ENCODE assay signal across 19 cellular contexts in the genomic region with DNA sequence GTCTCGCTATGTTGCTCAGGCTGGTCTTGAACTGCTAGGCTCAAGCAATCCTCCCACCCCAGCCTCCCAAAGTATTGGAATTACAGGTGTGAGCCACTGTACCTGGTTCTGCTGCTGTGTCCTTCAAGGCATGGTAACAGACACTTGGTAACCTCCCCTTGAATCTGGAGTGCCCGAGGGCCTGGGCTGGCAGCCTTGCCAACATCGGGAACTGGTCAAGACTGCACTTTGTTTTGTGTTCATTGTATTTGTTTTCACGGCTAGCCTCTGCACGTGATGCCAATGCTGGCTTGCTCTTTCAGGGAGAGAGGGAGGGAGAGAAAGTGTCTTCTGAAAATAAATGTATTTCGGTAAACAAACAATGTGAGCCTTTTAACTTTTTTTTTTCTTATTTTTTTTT. TPM values are rescaled to one million over a fixed set of nuclear protein-coding genes. Genes with fewer than 3 reads are reported as not detected.
DNase-seq lines count a peak whose midpoint lies in the region; FAIRE-seq and TF ChIP-seq lines count a peak whose summit lies in the region.
"Had no signal": no experiment of that assay in that cellular context is flagged by ENCODE, and none has a peak within 500 bp of the region (broad histone marks: within the 10 kb centered on the region; RNA-seq: fewer than 3 reads in every experiment).

No MANE protein-coding gene starts in this region.

- no peaks in the 10 kb centered on the region for H3K79me2 ChIP-seq in MM.1S (ENCODE audit: low read length)

- H3K4me1 ChIP-seq in kidney (ENCODE audit: control insufficient read depth in 1 of 2, insufficient read depth in 1 of 2, low read depth in 1 of 2, low read length in 2 of 2) = no peaks in the 10 kb centered on the region
- H3K4me1 ChIP-seq in MM.1S (ENCODE audit: low read length) = no peaks in the 10 kb centered on the region
- H3K4me1 ChIP-seq: SJSA1 had no signal

- H3K27ac Mint-ChIP-seq in chondrocyte (ENCODE audit: unreplicated experiment) (peak overlapping the region; percentile 49), nephron progenitor cell (peak overlapping the region; percentile 97)
- H3K27ac Mint-ChIP-seq: activated CD4-positive, alpha-beta T cell treated with anti-CD3 and anti-CD28 coated beads, Interleukin-2, amount 10 ng/mL, durations not matched to agents 7 days and 5 days; activated naive CD8-positive, alpha-beta T cell treated with anti-CD3 and anti-CD28 coated beads for 36 hours; activated T-cell treated with anti-CD3 and anti-CD28 coated beads, Interleukin-2, amount 50 U/mL, for 24 hours had no signal

- H3K4me3 Mint-ChIP-seq in chondrocyte (ENCODE audit: unreplicated experiment) (no peak overlapping the region), nephron progenitor cell (no peak overlapping the region)
- H3K4me3 Mint-ChIP-seq: activated CD4-positive, alpha-beta T cell treated with anti-CD3 and anti-CD28 coated beads, Interleukin-2, amount 10 ng/mL, durations not matched to agents 7 days and 5 days; activated naive CD8-positive, alpha-beta T cell treated with anti-CD3 and anti-CD28 coated beads for 36 hours; activated T-cell treated with anti-CD3 and anti-CD28 coated beads, Interleukin-2, amount 50 U/mL, for 24 hours had no signal

- no peaks in the 10 kb centered on the region for H3K9me2 ChIP-seq in MM.1S (replicated peaks; ENCODE audit: insufficient read depth, low read length)

- H3K9me3 Mint-ChIP-seq in chondrocyte (ENCODE audit: low read depth) (no peaks in the 10 kb centered on the region), nephron progenitor cell (no peaks in the 10 kb centered on the region)
- H3K9me3 Mint-ChIP-seq: activated CD4-positive, alpha-beta T cell treated with anti-CD3 and anti-CD28 coated beads, Interleukin-2, amount 10 ng/mL, durations not matched to agents 7 days and 5 days; activated naive CD8-positive, alpha-beta T cell treated with anti-CD3 and anti-CD28 coated beads for 36 hours; activated T-cell treated with anti-CD3 and anti-CD28 coated beads, Interleukin-2, amount 50 U/mL, for 24 hours had no signal

- intact Hi-C loops in kidney (cut with DNase I) = no loop called here

- H3K9me3 ChIP-seq in kidney (ENCODE audit: control insufficient read depth in 1 of 2, low read length in 2 of 2) (no peaks in the 10 kb centered on the region), MM.1S (replicated peaks; ENCODE audit: insufficient read depth, low read length) (no peaks in the 10 kb centered on the region)
- H3K9me3 ChIP-seq: SJSA1 had no signal

- no peaks in the 10 kb centered on the region for H3K27me3 Mint-ChIP-seq in chondrocyte (ENCODE audit: low read depth)
- peaks cover 3% of the 10 kb centered on the region for H3K27me3 Mint-ChIP-seq in nephron progenitor cell (ENCODE audit: low read depth, poor library complexity)
- H3K27me3 Mint-ChIP-seq: activated CD4-positive, alpha-beta T cell treated with anti-CD3 and anti-CD28 coated beads, Interleukin-2, amount 10 ng/mL, durations not matched to agents 7 days and 5 days; activated naive CD8-positive, alpha-beta T cell treated with anti-CD3 and anti-CD28 coated beads for 36 hours; activated T-cell treated with anti-CD3 and anti-CD28 coated beads, Interleukin-2, amount 50 U/mL, for 24 hours had no signal

- no peak overlapping the region for H3K4me2 ChIP-seq in MM.1S (ENCODE audit: low read depth, low read length)

- no peak for TF ChIP-seq CTCF in chondrocyte (IDR thresholded peaks at IDR 0.05)
- TF ChIP-seq CTCF in nephron progenitor cell (IDR thresholded peaks at IDR 0.05) = no peak
- no peak for TF ChIP-seq CTCF in kidney (IDR thresholded peaks at IDR 0.05; ENCODE audit: borderline replicate concordance, extremely low read depth, insufficient read depth)
- TF ChIP-seq CTCF in MM.1S (IDR thresholded peaks at IDR 0.05; ENCODE audit: low read length) = no peak

- peak in 12 of 14 donors; percentile 7 to 69 (median 36) for DNase-seq in C1 segment of cervical spinal cord (lab: John Stamatoyannopoulos, UW)
- DNase-seq in NCI-H69 (lab: John Stamatoyannopoulos, UW) = peak; percentile 25
- no peak for DNase-seq in chondrocyte (ENCODE audit: low spot score)
- DNase-seq in nephron progenitor cell = no peak
- no peak for DNase-seq in kidney
- DNase-seq in CD1c-positive myeloid dendritic cell (ENCODE audit: extremely low spot score) = no peak
- DNase-seq in SK-N-DZ (ENCODE audit: low spot score) = no peak
- DNase-seq in MM.1S = no peak
- DNase-seq: activated CD4-positive, alpha-beta T cell treated with anti-CD3 and anti-CD28 coated beads, Interleukin-2, amount 10 ng/mL, durations not matched to agents 7 days and 5 days; activated naive CD8-positive, alpha-beta T cell treated with anti-CD3 and anti-CD28 coated beads for 36 hours; activated T-cell treated with anti-CD3 and anti-CD28 coated beads, Interleukin-2, amount 50 U/mL, for 24 hours; cerebellar nuclear complex; mesendoderm; NCI-H1048; NCI-H345; small intestine; stimulated activated naive CD4-positive, alpha-beta T cell treated with Interleukin-2 at 50 U/mL for 16 hours had no signal

- FAIRE-seq in kidney (lab: Jason Lieb, UNC) = no peak
- FAIRE-seq: endometrium, small intestine had no signal

- H3K9ac ChIP-seq in kidney (ENCODE audit: low read length in 2 of 2) = no peak overlapping the region
- no peak overlapping the region for H3K9ac ChIP-seq in MM.1S (ENCODE audit: low read length)

- no peaks in the 10 kb centered on the region for H4K20me1 ChIP-seq in MM.1S (ENCODE audit: insufficient read depth, low read length)

- H3K36me3 Mint-ChIP-seq in chondrocyte (ENCODE audit: low read depth) = peaks cover 1% of the 10 kb centered on the region
- peaks cover 21% of the 10 kb centered on the region for H3K36me3 Mint-ChIP-seq in nephron progenitor cell (ENCODE audit: low read depth)

- H3K4me1 Mint-ChIP-seq in chondrocyte (ENCODE audit: low read depth) (peaks cover 5% of the 10 kb centered on the region), nephron progenitor cell (peaks cover 20% of the 10 kb centered on the region)
- H3K4me1 Mint-ChIP-seq: activated naive CD8-positive, alpha-beta T cell treated with anti-CD3 and anti-CD28 coated beads for 36 hours had no signal

- no peak overlapping the region for H2AFZ ChIP-seq in MM.1S (ENCODE audit: low read length)

- no peaks in the 10 kb centered on the region for H3F3A ChIP-seq in MM.1S (ENCODE audit: insufficient read depth, low read length)

- H3K4me3 ChIP-seq in kidney (ENCODE audit: low read length in 2 of 2) (no peak overlapping the region), MM.1S (ENCODE audit: low read length) (no peak overlapping the region)
- H3K4me3 ChIP-seq: SJSA1 had no signal

- H3K27ac ChIP-seq in kidney (ENCODE audit: low read depth in 2 of 2, low read length in 2 of 2) (no peak overlapping the region), MM.1S (ENCODE audit: low read length) (no peak overlapping the region)
- H3K27ac ChIP-seq: SJSA1 had no signal

- H3K36me3 ChIP-seq in kidney (ENCODE audit: control insufficient read depth in 1 of 2, insufficient read depth in 2 of 2, low read length in 2 of 2) = no peaks in the 10 kb centered on the region
- H3K36me3 ChIP-seq in MM.1S (replicated peaks; ENCODE audit: insufficient read depth, low read length) = no peaks in the 10 kb centered on the region
- H3K36me3 ChIP-seq: SJSA1 had no signal

- H3K27me3 ChIP-seq in MM.1S (replicated peaks; ENCODE audit: insufficient read depth, low read length) = peaks cover 84% of the 10 kb centered on the region
- H3K27me3 ChIP-seq: SJSA1 had no signal

RNA-seq across cellular contexts. Expression of gene CERS4, which starts 12.0 kb away (rescaled TPM):
- total RNA-seq in chondrocyte (16.3 to 26.0 TPM (median 24.7 TPM) in 3 replicates), kidney (36.5 TPM)
- polyA plus RNA-seq in kidney (ENCODE audit: insufficient read depth, low read depth, low replicate concordance) = 65.5 TPM
- polyA plus RNA-seq in SK-N-DZ (2014; cell fraction: cytosol; rRNA removed) = 24.1 and 31.8 TPM in 2 replicates
- polyA plus RNA-seq in SK-N-DZ (2014; cell fraction: nucleus; rRNA removed) = 22.3 and 25.7 TPM in 2 replicates
- total RNA-seq: SJSA1 had no signal

Comparison
In these comparisons a context has a peak if more than half of its experiments do, and no peak if none do; other contexts are left out.
1. DNase-seq: peak in C1 segment of cervical spinal cord (12 of 14) and NCI-H69 (single experiment); none in chondrocyte (single experiment), nephron progenitor cell (single experiment), kidney (single experiment), CD1c-positive myeloid dendritic cell (single experiment), SK-N-DZ (single experiment) and MM.1S (single experiment).